9 cellular contexts compared by ENCODE assay signal in genomic region chr5:71533614-71534013, GRCh38. TPM values are rescaled to one million over a fixed set of nuclear protein-coding genes. Genes with fewer than 3 reads are reported as not detected.
DNase-seq lines count a peak whose midpoint lies in the region; ATAC-seq and TF ChIP-seq lines count a peak whose summit lies in the region.
"Had no signal": no experiment of that assay in that cellular context is flagged by ENCODE, and none has a peak within 500 bp of the region (broad histone marks: within the 10 kb centered on the region; RNA-seq: fewer than 3 reads in every experiment).

No MANE protein-coding gene starts in this region.

- TF ChIP-seq CTCF in HCT116 (IDR thresholded peaks at IDR 0.05 in 2 of 3, conservative IDR thresholded peaks at IDR 0.05 in 1 of 3; ENCODE audit: borderline replicate concordance in 1 of 3, insufficient read depth in 1 of 3, low read depth in 2 of 3, low read length in 2 of 3): no peak

- no peak for TF ChIP-seq POLR2A in HCT116 (IDR thresholded peaks at IDR 0.05; ENCODE audit: borderline replicate concordance, extremely low read depth, insufficient read depth, insufficient read length)

- peak; percentile 17 for DNase-seq in Daoy (ENCODE audit: low read depth)
- DNase-seq in HCT116 (ENCODE audit: low read depth, low spot score): peak; percentile 15
- DNase-seq in activated naive CD8-positive, alpha-beta T cell treated with anti-CD3 and anti-CD28 coated beads, Interleukin-2, amount 50 U/mL, for 24 hours: no peak
- DNase-seq in medulla oblongata (ENCODE audit: extremely low spot score): peak; percentile 20
- DNase-seq in T-helper 9 cell: no peak
- no peak for DNase-seq in NCI-H128 (lab: John Stamatoyannopoulos, UW; ENCODE audit: unreplicated experiment)
- DNase-seq in ecto neural progenitor cell (ENCODE audit: low spot score): no peak
- no peak for DNase-seq in D341Med (ENCODE audit: low spot score)
- DNase-seq: T1000 had no signal

- H3K9me3 ChIP-seq in HCT116 (ENCODE audit: control insufficient read depth in 1 of 2, insufficient read depth in 1 of 2, low read depth in 1 of 2, low read length in 2 of 2): no peaks in the 10 kb centered on the region

- peaks cover 0 to 12% of the 10 kb centered on the region in 2 experiments; a peak in 2 of 4 replicates for H3K36me3 ChIP-seq in HCT116 (ENCODE audit: control insufficient read depth in 1 of 2, insufficient read depth in 2 of 2, low read length in 2 of 2)

- intact Hi-C loops in HCT116 (cut with micrococcal nuclease): no loop called here

- no peaks in the 10 kb centered on the region for H3K9me2 ChIP-seq in HCT116 (ENCODE audit: insufficient read depth)

- TF ChIP-seq RAD21 in HCT116 (IDR thresholded peaks at IDR 0.05; ENCODE audit: low read depth): no peak

- H3K4me1 Mint-ChIP-seq in activated naive CD8-positive, alpha-beta T cell treated with anti-CD3 and anti-CD28 coated beads, Interleukin-2, amount 50 U/mL, for 24 hours: peaks cover 12% of the 10 kb centered on the region

- H3K9ac ChIP-seq in HCT116 (ENCODE audit: low read length): no peak overlapping the region

- no peak overlapping the region for H3K27ac ChIP-seq in HCT116 (ENCODE audit: low read depth, low read length)

- no peaks in the 10 kb centered on the region for H3K27me3 ChIP-seq in HCT116 (ENCODE audit: insufficient read depth, low read length)

- no peak overlapping the region for H2AFZ ChIP-seq in HCT116 (ENCODE audit: low read depth, low read length, poor library complexity, severe bottlenecking)

- peaks cover 5% of the 10 kb centered on the region; the same call in 1 of the 2 replicates for H4K20me1 ChIP-seq in HCT116 (ENCODE audit: insufficient read depth)

- RAD21 ChIA-PET in HCT116 (lab: Charles Lee; ENCODE audit: low non-redundant PET in 1 of 2, low total read pairs in 2 of 2, uncharacterized antibody in 2 of 2, unreplicated experiment in 2 of 2): no interaction called here

- no peaks in the 10 kb centered on the region; the same call in 1 of the 2 replicates for H3K79me2 ChIP-seq in HCT116 (ENCODE audit: insufficient read depth, low read length)

- POLR2A ChIA-PET in HCT116 (lab: Charles Lee): no interaction called here

- CTCF ChIA-PET in HCT116 (lab: Charles Lee): interaction anchor here (0.6 kb wide), 1 partner anchor 1781 kb away, joined by 3 read pairs; no protein-coding TSS in a partner anchor

- no peak overlapping the region for H3K4me3 Mint-ChIP-seq in activated naive CD8-positive, alpha-beta T cell treated with anti-CD3 and anti-CD28 coated beads, Interleukin-2, amount 50 U/mL, for 24 hours

- H3K36me3 Mint-ChIP-seq in activated naive CD8-positive, alpha-beta T cell treated with anti-CD3 and anti-CD28 coated beads, Interleukin-2, amount 50 U/mL, for 24 hours (ENCODE audit: low read depth): peaks cover 50% of the 10 kb centered on the region

- no peak overlapping the region for H3K4me2 ChIP-seq in HCT116 (ENCODE audit: low read length)

- peak overlapping the region; percentile 7 for H3K27ac Mint-ChIP-seq in activated naive CD8-positive, alpha-beta T cell treated with anti-CD3 and anti-CD28 coated beads, Interleukin-2, amount 50 U/mL, for 24 hours

- H3K4me3 ChIP-seq in HCT116 (replicated peaks in 1 of 2; ENCODE audit: low read depth in 1 of 2, low read length in 2 of 2): no peak overlapping the region

- H3K4me1 ChIP-seq in HCT116 (ENCODE audit: control insufficient read depth in 1 of 2, insufficient read depth in 2 of 2, low read length in 2 of 2): no peaks in the 10 kb centered on the region

- peak; percentile 40; the same call in 1 of the 2 replicates for ATAC-seq in HCT116
- ATAC-seq in activated naive CD8-positive, alpha-beta T cell treated with anti-CD3 and anti-CD28 coated beads, Interleukin-2, amount 50 U/mL, for 24 hours: peak; percentile 69

- H3K27me3 Mint-ChIP-seq in activated naive CD8-positive, alpha-beta T cell treated with anti-CD3 and anti-CD28 coated beads, Interleukin-2, amount 50 U/mL, for 24 hours: no peaks in the 10 kb centered on the region

- H3K9me3 Mint-ChIP-seq in activated naive CD8-positive, alpha-beta T cell treated with anti-CD3 and anti-CD28 coated beads, Interleukin-2, amount 50 U/mL, for 24 hours: no peaks in the 10 kb centered on the region

- BruUV-seq in HCT116 (replicated peaks; lab: Mats Ljungman, UMichigan): no TSS peak

TF ChIP-seq in HCT116, 20 proteins besides CTCF, POLR2A, EP300 and RAD21:
- no peak for TF ChIP-seq FOSL1 (IDR thresholded peaks at IDR 0.05; ENCODE audit: low read depth)
- TF ChIP-seq JUND (IDR thresholded peaks at IDR 0.05): no peak
- no peak for TF ChIP-seq EGR1 (IDR thresholded peaks at IDR 0.05; ENCODE audit: low read depth)
- TF ChIP-seq EZH2 (IDR thresholded peaks at IDR 0.05): no peak
- no peak for TF ChIP-seq SIN3A (IDR thresholded peaks at IDR 0.05; ENCODE audit: low read depth)
- TF ChIP-seq ELF1 (IDR thresholded peaks at IDR 0.05; ENCODE audit: borderline replicate concordance, low read depth): no peak
- TF ChIP-seq, protein P1, sequence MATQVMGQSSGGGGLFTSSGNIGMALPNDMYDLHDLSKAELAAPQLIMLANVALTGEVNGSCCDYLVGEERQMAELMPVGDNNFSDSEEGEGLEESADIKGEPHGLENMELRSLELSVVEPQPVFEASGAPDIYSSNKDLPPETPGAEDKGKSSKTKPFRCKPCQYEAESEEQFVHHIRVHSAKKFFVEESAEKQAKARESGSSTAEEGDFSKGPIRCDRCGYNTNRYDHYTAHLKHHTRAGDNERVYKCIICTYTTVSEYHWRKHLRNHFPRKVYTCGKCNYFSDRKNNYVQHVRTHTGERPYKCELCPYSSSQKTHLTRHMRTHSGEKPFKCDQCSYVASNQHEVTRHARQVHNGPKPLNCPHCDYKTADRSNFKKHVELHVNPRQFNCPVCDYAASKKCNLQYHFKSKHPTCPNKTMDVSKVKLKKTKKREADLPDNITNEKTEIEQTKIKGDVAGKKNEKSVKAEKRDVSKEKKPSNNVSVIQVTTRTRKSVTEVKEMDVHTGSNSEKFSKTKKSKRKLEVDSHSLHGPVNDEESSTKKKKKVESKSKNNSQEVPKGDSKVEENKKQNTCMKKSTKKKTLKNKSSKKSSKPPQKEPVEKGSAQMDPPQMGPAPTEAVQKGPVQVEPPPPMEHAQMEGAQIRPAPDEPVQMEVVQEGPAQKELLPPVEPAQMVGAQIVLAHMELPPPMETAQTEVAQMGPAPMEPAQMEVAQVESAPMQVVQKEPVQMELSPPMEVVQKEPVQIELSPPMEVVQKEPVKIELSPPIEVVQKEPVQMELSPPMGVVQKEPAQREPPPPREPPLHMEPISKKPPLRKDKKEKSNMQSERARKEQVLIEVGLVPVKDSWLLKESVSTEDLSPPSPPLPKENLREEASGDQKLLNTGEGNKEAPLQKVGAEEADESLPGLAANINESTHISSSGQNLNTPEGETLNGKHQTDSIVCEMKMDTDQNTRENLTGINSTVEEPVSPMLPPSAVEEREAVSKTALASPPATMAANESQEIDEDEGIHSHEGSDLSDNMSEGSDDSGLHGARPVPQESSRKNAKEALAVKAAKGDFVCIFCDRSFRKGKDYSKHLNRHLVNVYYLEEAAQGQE (IDR thresholded peaks at IDR 0.05; ENCODE audit: low read depth): no peak
- TF ChIP-seq TCF7L2 (IDR thresholded peaks at IDR 0.05; ENCODE audit: borderline replicate concordance, extremely low read depth, insufficient read depth, insufficient read length): no peak
- no peak for TF ChIP-seq ZNF274 (IDR thresholded peaks at IDR 0.05; ENCODE audit: low read depth, low read length)
- no peak for TF ChIP-seq CBX3 (IDR thresholded peaks at IDR 0.05; ENCODE audit: low read depth)
- TF ChIP-seq POLR2AphosphoS5 (IDR thresholded peaks at IDR 0.05; ENCODE audit: low read depth, low read length): no peak
- TF ChIP-seq YY1 (IDR thresholded peaks at IDR 0.05; ENCODE audit: extremely low read depth, insufficient replicate concordance, low read depth, low read length): no peak
- no peak for TF ChIP-seq ZFX (IDR thresholded peaks at IDR 0.05)
TF ChIP-seq in HCT116: peak in this region for 0.

RNA-seq across cellular contexts. Expression of gene MCCC2, which starts 53.5 kb away (rescaled TPM):
- total RNA-seq in Daoy (2014; rRNA removed; shearing (Covaris generic)): 41.6 and 44.6 TPM in 2 replicates
- total RNA-seq in HCT116 (2021; ENCODE audit: unreplicated experiment): 47.2 TPM
- 14.4 and 23.3 TPM in 2 replicates for polyA plus RNA-seq in HCT116 (2012)

Comparison
In these comparisons a context has a peak if more than half of its experiments do, and no peak if none do; other contexts are left out.
1. DNase-seq: peak in Daoy (single experiment), HCT116 (single experiment) and medulla oblongata (single experiment); none in activated naive CD8-positive, alpha-beta T cell treated with anti-CD3 and anti-CD28 coated beads, Interleukin-2, amount 50 U/mL, for 24 hours (single experiment), T-helper 9 cell (single experiment), NCI-H128 (single experiment), ecto neural progenitor cell (single experiment) and D341Med (single experiment).